22 cellular contexts compared by ENCODE assay signal in genomic region chr7:130387628-130388403, GRCh38. TPM values are rescaled to one million over a fixed set of nuclear protein-coding genes. Genes with fewer than 3 reads are reported as not detected.
DNase-seq lines count a peak whose midpoint lies in the region; ATAC-seq, FAIRE-seq and TF ChIP-seq lines count a peak whose summit lies in the region.
"Had no signal": no experiment of that assay in that cellular context is flagged by ENCODE, and none has a peak within 500 bp of the region (broad histone marks: within the 10 kb centered on the region; RNA-seq: fewer than 3 reads in every experiment).

No MANE protein-coding gene starts in this region.

- H3K36me3 ChIP-seq in bronchial epithelial cell (ENCODE audit: control insufficient read depth, insufficient read depth, low read length) (no peaks in the 10 kb centered on the region), mesenchymal stem cell (ENCODE audit: control insufficient read depth in 1 of 2, insufficient read depth in 2 of 2, low read depth in 1 of 2, low read length in 2 of 2) (peaks cover 0 to 5% of the 10 kb centered on the region in 2 experiments)
- H3K36me3 ChIP-seq: heart right ventricle, suprapubic skin had no signal

- no peak overlapping the region for H3K14ac ChIP-seq in mesenchymal stem cell (ENCODE audit: low read length in 2 of 2)

- peak overlapping the region; percentile 94 for H2AK5ac ChIP-seq in mesenchymal stem cell (ENCODE audit: low read length, severe bottlenecking)

- no peak overlapping the region for H3K9ac ChIP-seq in mesenchymal stem cell (ENCODE audit: low read length)

- no peak for DNase-seq in HTR-8/SVneo (ENCODE audit: insufficient read length, low spot score)
- DNase-seq in bronchial epithelial cell (ENCODE audit: low read depth), result no peak
- DNase-seq in mesenchymal stem cell, result no peak
- DNase-seq in skeletal muscle cell (ENCODE audit: low read depth), result peak; percentile 82
- no peak for DNase-seq in stimulated activated naive CD4-positive, alpha-beta T cell (lab: John Stamatoyannopoulos, UW)
- DNase-seq in hypothalamus (lab: John Stamatoyannopoulos, UW), result no peak
- DNase-seq: activated CD8-positive, alpha-beta memory T cell treated with anti-CD3 and anti-CD28 coated beads for 24 hours; AML-193; amniotic stem cell; dermis blood vessel endothelial cell; heart right ventricle; KBM-7; NCI-H1105; stimulated activated CD4-positive, alpha-beta T cell treated with anti-CD3 and anti-CD28 coated beads, Interleukin-2, amount 100 ng/mL, for 24 hours; T-helper 1 cell had no signal

- no peaks in the 10 kb centered on the region for H3K79me1 ChIP-seq in mesenchymal stem cell (replicated peaks; ENCODE audit: low read length, poor library complexity, severe bottlenecking)

- no peak for ATAC-seq in HG03442 (IDR thresholded peaks at IDR 0.05; ENCODE audit: unreplicated experiment)
- ATAC-seq in HG02798 (IDR thresholded peaks at IDR 0.05; ENCODE audit: poor library complexity, unreplicated experiment), result no peak
- ATAC-seq: activated T-helper 17 cell treated with anti-CD3 and anti-CD28 coated beads, Interleukin-2, amount 50 U/mL, for 72 hours had no signal

- H2BK5ac ChIP-seq in mesenchymal stem cell (ENCODE audit: low read depth, low read length, poor library complexity, severe bottlenecking), result peak overlapping the region; percentile 98

- no peak overlapping the region for H3K4me3 ChIP-seq in bronchial epithelial cell (ENCODE audit: low read depth, low read length)
- H3K4me3 ChIP-seq in mesenchymal stem cell (ENCODE audit: insufficient read depth in 1 of 2, low read depth in 1 of 2, low read length in 2 of 2), result no peak overlapping the region
- H3K4me3 ChIP-seq in skeletal muscle cell (ENCODE audit: low read depth, low read length), result no peak overlapping the region
- H3K4me3 ChIP-seq: heart right ventricle, suprapubic skin had no signal

- peak overlapping the region in 1 of 2 experiments; percentile 5 for H3K4ac ChIP-seq in mesenchymal stem cell (ENCODE audit: low read depth in 1 of 2, low read length in 2 of 2)

- peak overlapping the region in 1 of 2 experiments; percentile 61 for H3K18ac ChIP-seq in mesenchymal stem cell (ENCODE audit: low read depth in 1 of 2, low read length in 2 of 2)

- H2BK12ac ChIP-seq in mesenchymal stem cell (ENCODE audit: low read length in 2 of 2), result peak overlapping the region; percentile 0 to 49

- TF ChIP-seq CTCF in bronchial epithelial cell (IDR thresholded peaks at IDR 0.05; ENCODE audit: insufficient read depth, low read length, severe bottlenecking), result no peak

- H3K9me3 ChIP-seq in mesenchymal stem cell (ENCODE audit: control insufficient read depth, low read length), result no peaks in the 10 kb centered on the region
- H3K9me3 ChIP-seq: suprapubic skin had no signal

- H2BK15ac ChIP-seq in mesenchymal stem cell (ENCODE audit: low read depth, poor library complexity, severe bottlenecking), result no peak overlapping the region

- 81% methylated on average over 11 of the region's 12 CpGs for WGBS in mesenchymal stem cell

- no peak overlapping the region for H2BK120ac ChIP-seq in mesenchymal stem cell (ENCODE audit: low read depth, low read length)

- FAIRE-seq in HTR-8/SVneo (lab: Jason Lieb, UNC) (peak; percentile 13), bronchial epithelial cell (lab: Jason Lieb, UNC) (peak; percentile 58)
- FAIRE-seq: keratinocyte had no signal

- no peak overlapping the region for H3K4me2 ChIP-seq in mesenchymal stem cell (ENCODE audit: low read length, poor library complexity, severe bottlenecking)

- peaks cover 17% of the 10 kb centered on the region for H3K4me1 ChIP-seq in mesenchymal stem cell (ENCODE audit: control insufficient read depth, insufficient read depth, low read depth, low read length)

- peak overlapping the region; percentile 95 for H3K27ac ChIP-seq in mesenchymal stem cell (ENCODE audit: low read length, poor library complexity, severe bottlenecking)
- H3K27ac ChIP-seq: heart right ventricle, suprapubic skin had no signal

- peak overlapping the region; percentile 5 for H4K8ac ChIP-seq in mesenchymal stem cell (ENCODE audit: low read length)

- no peak overlapping the region for H2AFZ ChIP-seq in mesenchymal stem cell (ENCODE audit: low read depth, low read length)

- no peaks in the 10 kb centered on the region for H3K27me3 ChIP-seq in bronchial epithelial cell (ENCODE audit: control insufficient read depth, insufficient read depth, low read length)
- no peaks in the 10 kb centered on the region for H3K27me3 ChIP-seq in mesenchymal stem cell (ENCODE audit: control insufficient read depth in 1 of 2, insufficient read depth in 1 of 2, low read length in 2 of 2)
- H3K27me3 ChIP-seq: heart right ventricle, suprapubic skin had no signal

- no peak overlapping the region for H3K23ac ChIP-seq in mesenchymal stem cell (ENCODE audit: low read length in 2 of 2)

- no peak overlapping the region for H4K91ac ChIP-seq in mesenchymal stem cell (ENCODE audit: low read length)

RNA-seq across cellular contexts. Expression of gene CPA1, which starts 7.5 kb away (rescaled TPM):
- total RNA-seq in bronchial epithelial cell, result not detected in 2 replicates
- polyA plus RNA-seq in mesenchymal stem cell (2013, experiment 1 of 2), result 0.12 TPM
- 0.29 TPM for polyA plus RNA-seq in mesenchymal stem cell (2013, experiment 2 of 2)
- total RNA-seq: activated T-helper 17 cell treated with anti-CD3 and anti-CD28 coated beads, Interleukin-2, amount 50 U/mL, for 72 hours; dermis blood vessel endothelial cell; G401; suprapubic skin had no signal
- polyA plus RNA-seq: keratinocyte had no signal

RNA-seq across cellular contexts. Expression of gene CPA5, which starts 43.2 kb away (rescaled TPM):
- total RNA-seq in bronchial epithelial cell, result 0.13 TPM in 1 of 2 replicates, not detected in the other
- polyA plus RNA-seq in mesenchymal stem cell (2013, experiment 1 of 2), result 0.26 TPM
- 0.14 TPM for polyA plus RNA-seq in mesenchymal stem cell (2013, experiment 2 of 2)
- total RNA-seq: dermis blood vessel endothelial cell, G401, heart right ventricle, mesothelial cell of epicardium had no signal

RNA-seq across cellular contexts. Expression of gene CEP41, which starts 53.0 kb away (rescaled TPM):
- 3.1 and 4.2 TPM in 2 replicates for total RNA-seq in bronchial epithelial cell
- polyA plus RNA-seq in mesenchymal stem cell (2013, experiment 1 of 2), result 15.1 TPM
- polyA plus RNA-seq in mesenchymal stem cell (2013, experiment 2 of 2), result 17.7 TPM
- total RNA-seq: G401 had no signal
